In the genomic region with DNA sequence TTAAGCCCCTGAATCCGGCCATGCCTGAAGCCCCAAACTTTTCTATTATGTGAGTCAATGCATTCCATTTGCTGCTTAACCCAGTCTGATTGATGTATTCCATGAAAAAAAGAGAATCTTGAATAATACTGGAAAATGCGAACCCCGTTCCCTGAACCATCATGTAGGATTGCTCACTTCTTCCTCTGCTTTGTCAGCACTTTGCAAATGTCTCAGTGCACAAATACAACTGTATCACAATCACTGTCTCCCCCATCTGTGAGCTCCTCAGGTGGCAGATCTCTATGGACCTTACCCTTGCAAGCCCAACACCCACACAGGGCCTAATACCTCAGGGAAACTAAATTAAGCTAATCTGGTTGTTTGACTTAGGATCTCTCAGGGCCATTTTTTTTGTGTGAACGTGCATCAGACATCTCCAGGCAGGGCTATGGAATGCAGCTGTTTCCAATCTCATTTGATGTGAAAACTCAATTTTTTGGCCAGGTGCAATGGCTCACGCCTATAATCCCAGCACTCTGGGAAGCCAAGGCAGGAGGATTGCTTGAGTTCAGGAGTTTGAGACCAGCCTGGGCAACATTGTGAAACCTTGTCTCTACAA, we compare ENCODE assay signal across 16 cellular contexts. TPM values are rescaled to one million over a fixed set of nuclear protein-coding genes. Genes with fewer than 3 reads are reported as not detected.
DNase-seq lines count a peak whose midpoint lies in the region; ATAC-seq, FAIRE-seq and TF ChIP-seq lines count a peak whose summit lies in the region.
"Had no signal": no experiment of that assay in that cellular context is flagged by ENCODE, and none has a peak within 500 bp of the region (broad histone marks: within the 10 kb centered on the region; RNA-seq: fewer than 3 reads in every experiment).

No MANE protein-coding gene starts in this region.

- peaks cover 20% of the 10 kb centered on the region for H3K4me1 ChIP-seq in A549

- H3K4me2 ChIP-seq in A549 = no peak overlapping the region; the same call in 2 of the 3 replicates

- H3K4me1 Mint-ChIP-seq in CD4-positive, alpha-beta T cell (ENCODE audit: low read depth) = peaks cover 60% of the 10 kb centered on the region
- H3K4me1 Mint-ChIP-seq in T-cell = peaks cover 50 to 64% (median 58%) of the 10 kb centered on the region in 3 donors
- peaks cover 33% of the 10 kb centered on the region for H3K4me1 Mint-ChIP-seq in dendritic cell treated with granulocyte-macrophage colony-stimulating factor and Interleukin-4, amounts not matched to agents 40 ng/mL and 50 ng/mL, for 4 days (ENCODE audit: low read depth)

- peak overlapping the region in 1 of 2 experiments; percentile 98; a peak in 1 of 6 replicates for H3K27ac ChIP-seq in A549
- peak overlapping the region; percentile 97 for H3K27ac ChIP-seq in CD4-positive, alpha-beta T cell (ENCODE audit: low read depth, low read length)
- H3K27ac ChIP-seq: right lobe of liver had no signal

- POLR2A ChIA-PET in A549 (lab: Yijun Ruan, JAX) = no interaction called here
- POLR2A ChIA-PET in CD4-positive, alpha-beta T cell (lab: Charles Lee) = interaction anchor here (0.6 to 14.4 kb wide), 9 partner anchors 14 to 127 kb away, joined by 3 to 692 read pairs (median 16); partner anchors contain the start of genes NIPAL3 and STPG1
- POLR2A ChIA-PET in T-cell (lab: Charles Lee) = interaction anchor here (0.6 to 4.4 kb wide), 3 partner anchors 10 to 142 kb away, joined by 4 to 30 read pairs (median 4); no protein-coding TSS in a partner anchor

- H3K4me3 ChIP-seq in A549 = no peak overlapping the region
- H3K4me3 ChIP-seq: right lobe of liver had no signal

- TF ChIP-seq RAD21 in A549 (conservative IDR thresholded peaks at IDR 0.05 in 1 of 2, IDR thresholded peaks at IDR 0.05 in 1 of 2) = no peak

- FAIRE-seq in A549 (lab: Jason Lieb, UNC) = no peak
- FAIRE-seq: endometrium had no signal

- H3K27ac Mint-ChIP-seq in CD4-positive, alpha-beta T cell = peak overlapping the region; percentile 90
- peak overlapping the region; percentile 89 to 95 for H3K27ac Mint-ChIP-seq in T-cell
- H3K27ac Mint-ChIP-seq in dendritic cell treated with granulocyte-macrophage colony-stimulating factor and Interleukin-4, amounts not matched to agents 40 ng/mL and 50 ng/mL, for 4 days = peak overlapping the region; percentile 92
- H3K27ac Mint-ChIP-seq: mesothelial cell of epicardium had no signal

- TF ChIP-seq EP300 in A549 (IDR thresholded peaks at IDR 0.05) = no peak

- no peaks in the 10 kb centered on the region for H3K9me3 Mint-ChIP-seq in CD4-positive, alpha-beta T cell
- no peaks in the 10 kb centered on the region for H3K9me3 Mint-ChIP-seq in T-cell
- H3K9me3 Mint-ChIP-seq in dendritic cell treated with granulocyte-macrophage colony-stimulating factor and Interleukin-4, amounts not matched to agents 40 ng/mL and 50 ng/mL, for 4 days = no peaks in the 10 kb centered on the region
- H3K9me3 Mint-ChIP-seq: mesothelial cell of epicardium had no signal

- CTCF ChIA-PET in A549 (lab: Yijun Ruan, JAX) (interaction anchor here (1.1 to 2.2 kb wide), 3 partner anchors 14 to 87 kb away, joined by 3 to 6 read pairs (median 5); partner anchors contain the start of gene NIPAL3), T-cell (lab: Charles Lee) (interaction anchor here in 1 of 2 donors (0.6 to 4.4 kb wide), 6 partner anchors 14 to 138 kb away, joined by 5 to 29 read pairs (median 9); partner anchors contain the start of gene NIPAL3)
- CTCF ChIA-PET in CD4-positive, alpha-beta T cell (lab: Charles Lee) = interaction anchor here (1.3 to 3.3 kb wide), 7 partner anchors 9 to 85 kb away, joined by 3 to 13 read pairs (median 8); partner anchors contain the start of gene NIPAL3

- ATAC-seq in A549 (no peak), T-cell (replicated peaks in 1 of 4) (no peak)
- ATAC-seq in CD4-positive, alpha-beta T cell (ENCODE audit: poor library complexity) = no peak
- ATAC-seq: right lobe of liver had no signal

- no peaks in the 10 kb centered on the region for H3K27me3 ChIP-seq in CD4-positive, alpha-beta T cell (ENCODE audit: control insufficient read depth, insufficient read depth, low read length)
- H3K27me3 ChIP-seq: right lobe of liver had no signal

- H3K9me3 ChIP-seq in A549 = no peaks in the 10 kb centered on the region
- no peaks in the 10 kb centered on the region for H3K9me3 ChIP-seq in CD4-positive, alpha-beta T cell (ENCODE audit: control insufficient read depth, low read length)
- H3K9me3 ChIP-seq: neutrophil, right lobe of liver had no signal

- intact Hi-C loops in CD4-positive, alpha-beta T cell (cut with DNase I, micrococcal nuclease) = loop anchor here in 1 of 2 experiments (1.0 to 5.0 kb wide), 3 partner anchors 18 to 142 kb away; partner anchors contain the start of genes NIPAL3 and SRRM1
- intact Hi-C loops in dendritic cell treated with granulocyte-macrophage colony-stimulating factor and Interleukin-4, amounts not matched to agents 40 ng/mL and 50 ng/mL, for 4 days (cut with micrococcal nuclease) = no loop called here

- H3K4me3 Mint-ChIP-seq in CD4-positive, alpha-beta T cell = peak overlapping the region; percentile 42
- peak overlapping the region; percentile 77 to 86 (median 83) for H3K4me3 Mint-ChIP-seq in T-cell
- no peak overlapping the region for H3K4me3 Mint-ChIP-seq in dendritic cell treated with granulocyte-macrophage colony-stimulating factor and Interleukin-4, amounts not matched to agents 40 ng/mL and 50 ng/mL, for 4 days

- 94% methylated on average over 5 of the region's 5 CpGs for WGBS in A549 (ENCODE audit: missing lambda C conversion rate)

- no peaks in the 10 kb centered on the region for H3K27me3 Mint-ChIP-seq in CD4-positive, alpha-beta T cell
- H3K27me3 Mint-ChIP-seq in T-cell = peaks cover 0 to 2% of the 10 kb centered on the region in 2 donors
- H3K27me3 Mint-ChIP-seq in dendritic cell treated with granulocyte-macrophage colony-stimulating factor and Interleukin-4, amounts not matched to agents 40 ng/mL and 50 ng/mL, for 4 days = peaks cover 5% of the 10 kb centered on the region

- TF ChIP-seq POLR2A in A549 (IDR thresholded peaks at IDR 0.05; ENCODE audit: low read length) = no peak

- TF ChIP-seq CTCF in A549 (IDR thresholded peaks at IDR 0.05) = no peak
- TF ChIP-seq CTCF in CD4-positive, alpha-beta T cell (IDR thresholded peaks at IDR 0.05) = no peak

- H3K36me3 Mint-ChIP-seq in CD4-positive, alpha-beta T cell (ENCODE audit: low read depth) = peaks cover 32% of the 10 kb centered on the region
- H3K36me3 Mint-ChIP-seq in T-cell = peaks cover 20% of the 10 kb centered on the region
- no peaks in the 10 kb centered on the region for H3K36me3 Mint-ChIP-seq in dendritic cell treated with granulocyte-macrophage colony-stimulating factor and Interleukin-4, amounts not matched to agents 40 ng/mL and 50 ng/mL, for 4 days (ENCODE audit: low read depth)
- H3K36me3 Mint-ChIP-seq: mesothelial cell of epicardium had no signal

- DNase-seq in A549 (ENCODE audit: low read depth in 1 of 2, low spot score in 1 of 2) (no peak), T-cell (no peak), DMS 273 treated with DMSO at 0.1 percent for 48 hours (lab: John Stamatoyannopoulos, UW) (no peak), NCI-H226 (no peak)
- DNase-seq in CD4-positive, alpha-beta T cell = no peak
- DNase-seq in effector CD4-positive, alpha-beta T cell = no peak
- DNase-seq in activated CD4-positive, CD25-positive, alpha-beta regulatory T cell (lab: John Stamatoyannopoulos, UW) = no peak
- DNase-seq: DMS79, NCI-H2081, NCI-H524 treated with DMSO at 0.1 percent for 48 hours had no signal

TF ChIP-seq in A549, 52 proteins besides CTCF, POLR2A, EP300 and RAD21:
- TF ChIP-seq MAFK (IDR thresholded peaks at IDR 0.05; ENCODE audit: partially characterized antibody) (peak; percentile 36), NFE2L2 (conservative IDR thresholded peaks at IDR 0.05; ENCODE audit: low read length) (no peak), BHLHE40 (IDR thresholded peaks at IDR 0.05; ENCODE audit: low read depth, low read length) (no peak)

RNA-seq across cellular contexts. Expression of gene RCAN3, which starts 2.1 kb away (rescaled TPM):
- polyA plus RNA-seq in A549 (2011; rRNA removed) (11.5 and 14.6 TPM in 2 replicates), A549 (2017; fragmentation: RNase III; extraction: RNeasy Plus Mini Kit Qiagen cat#74134 plus additional on column Dnase treatment) (6.7 to 7.5 TPM (median 7.4 TPM) in 3 replicates)
- polyA plus RNA-seq in A549 (2012; cell fraction: cytosol; rRNA removed) = 5.8 and 6.8 TPM in 2 replicates
- polyA plus RNA-seq in A549 (2012; cell fraction: nucleus; rRNA removed) = 3.3 and 7.4 TPM in 2 replicates
- polyA minus RNA-seq in A549 (2011; rRNA and poly(A)+ RNA removed) = 9.7 and 10.4 TPM in 2 replicates
- total RNA-seq in CD4-positive, alpha-beta T cell = 100 to 1,000 TPM; 185 to 191 TPM
- 100 to 1,000 TPM; 149 to 202 (median 186) TPM for total RNA-seq in T-cell

RNA-seq across cellular contexts. Expression of gene NCMAP, which starts 55.3 kb away (rescaled TPM):
- polyA plus RNA-seq in A549 (2011; rRNA removed) (1.7 and 2.2 TPM in 2 replicates), A549 (2017; fragmentation: RNase III; extraction: RNeasy Plus Mini Kit Qiagen cat#74134 plus additional on column Dnase treatment) (0.08 to 0.24 TPM (median 0.13 TPM) in 3 replicates)
- 0.08 and 0.09 TPM in 2 replicates for polyA plus RNA-seq in A549 (2012; cell fraction: cytosol; rRNA removed)
- 0.04 and 0.12 TPM in 2 replicates for polyA plus RNA-seq in A549 (2012; cell fraction: nucleus; rRNA removed)
- polyA minus RNA-seq in A549 (2011; rRNA and poly(A)+ RNA removed) = 1.8 and 2.5 TPM in 2 replicates
- not detected for total RNA-seq in CD4-positive, alpha-beta T cell
- under 1 TPM in 4 of 5 donors, not detected in 1; 0.13 to 0.23 (median 0.19) TPM for total RNA-seq in T-cell
- total RNA-seq: SK-MEL-5 had no signal
